In the genomic region with DNA sequence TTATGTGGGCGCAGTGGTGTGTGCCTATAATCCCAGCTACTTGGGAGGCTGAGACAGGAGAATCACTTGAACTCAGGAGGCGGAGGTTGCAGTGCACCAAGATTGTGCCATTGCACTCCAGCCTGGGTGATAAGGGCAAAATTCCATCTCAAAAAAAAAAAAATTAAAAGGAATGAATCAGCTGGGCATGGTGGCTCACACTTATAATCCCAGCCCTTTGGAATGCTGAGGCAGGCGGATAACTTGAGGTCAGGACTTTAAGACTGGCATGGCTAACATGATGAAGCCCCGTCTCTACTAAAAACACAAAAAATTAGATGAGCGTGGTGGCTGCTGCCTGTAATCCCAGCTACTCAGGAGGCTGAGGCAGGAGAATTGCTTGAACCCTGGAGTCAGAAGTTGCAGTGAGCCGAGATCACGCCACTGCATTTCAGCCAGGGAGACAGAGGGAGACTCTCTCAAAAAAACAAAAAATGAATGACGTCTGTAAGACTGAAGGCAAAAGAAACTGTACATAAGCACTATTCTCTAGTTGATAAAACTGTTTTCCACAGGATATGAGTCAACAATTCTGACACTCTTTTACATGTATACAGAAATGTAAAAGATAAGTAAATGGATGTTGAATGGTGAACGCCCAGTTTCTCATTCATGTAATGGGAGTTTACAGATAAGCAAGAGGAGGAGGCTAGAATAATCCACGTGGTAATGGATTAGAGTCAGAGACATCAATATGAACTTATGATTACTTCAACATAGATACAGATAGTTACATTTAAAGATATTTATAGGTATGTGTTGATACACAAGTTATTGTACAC, we compare ENCODE assay signal across 11 cellular contexts. TPM values are rescaled to one million over a fixed set of nuclear protein-coding genes. Genes with fewer than 3 reads are reported as not detected.
DNase-seq lines count a peak whose midpoint lies in the region; ATAC-seq lines count a peak whose summit lies in the region.
"Had no signal": no experiment of that assay in that cellular context is flagged by ENCODE, and none has a peak within 500 bp of the region (broad histone marks: within the 10 kb centered on the region; RNA-seq: fewer than 3 reads in every experiment).

No MANE protein-coding gene starts in this region.

- H3K27ac Mint-ChIP-seq in activated naive CD8-positive, alpha-beta T cell treated with anti-CD3 and anti-CD28 coated beads for 36 hours, result peak overlapping the region; percentile 84

- H3K4me3 Mint-ChIP-seq in activated naive CD8-positive, alpha-beta T cell treated with anti-CD3 and anti-CD28 coated beads for 36 hours, result no peak overlapping the region

- peaks cover 54% of the 10 kb centered on the region for H3K36me3 Mint-ChIP-seq in activated naive CD8-positive, alpha-beta T cell treated with anti-CD3 and anti-CD28 coated beads for 36 hours

- ATAC-seq in HG02798 (IDR thresholded peaks at IDR 0.05; ENCODE audit: poor library complexity, unreplicated experiment), result no peak

- H3K27me3 Mint-ChIP-seq in activated naive CD8-positive, alpha-beta T cell treated with anti-CD3 and anti-CD28 coated beads for 36 hours, result no peaks in the 10 kb centered on the region

- peaks cover 12% of the 10 kb centered on the region for H3K9me3 Mint-ChIP-seq in activated naive CD8-positive, alpha-beta T cell treated with anti-CD3 and anti-CD28 coated beads for 36 hours

- DNase-seq in EH (ENCODE audit: low read depth) (peak; percentile 15), NCI-H226 (peak; percentile 94), iris pigment epithelial cell (ENCODE audit: low read depth) (peak; percentile 91), HuH-7 (ENCODE audit: low spot score) (no peak), NK-92 (lab: John Stamatoyannopoulos, UW; ENCODE audit: unreplicated experiment) (no peak), NCI-H2171 (lab: John Stamatoyannopoulos, UW) (no peak)
- no peak for DNase-seq in activated naive CD8-positive, alpha-beta T cell treated with anti-CD3 and anti-CD28 coated beads for 36 hours
- DNase-seq: NCI-H1417 treated with DMSO at 0.1 percent for 48 hours had no signal

- peaks cover 61% of the 10 kb centered on the region for H3K4me1 Mint-ChIP-seq in activated naive CD8-positive, alpha-beta T cell treated with anti-CD3 and anti-CD28 coated beads for 36 hours

RNA-seq across cellular contexts. Expression of a gene that starts 22.2 kb away (rescaled TPM):
- total RNA-seq in activated naive CD8-positive, alpha-beta T cell treated with anti-CD3 and anti-CD28 coated beads for 36 hours, result 10 to 100 TPM; 23.5 to 24.3 TPM

RNA-seq across cellular contexts. Expression of a gene that starts 35.5 kb away (rescaled TPM):
- 1 to 10 TPM; 6.3 to 7.4 TPM for total RNA-seq in activated naive CD8-positive, alpha-beta T cell treated with anti-CD3 and anti-CD28 coated beads for 36 hours
- total RNA-seq: renal cortical epithelial cell, temporal lobe had no signal

Comparison
In these comparisons a context has a peak if more than half of its experiments do, and no peak if none do; other contexts are left out.
1. DNase-seq: peak in EH (single experiment), NCI-H226 (single experiment) and iris pigment epithelial cell (single experiment); none in activated naive CD8-positive, alpha-beta T cell treated with anti-CD3 and anti-CD28 coated beads for 36 hours (single experiment), HuH-7 (single experiment), NK-92 (single experiment) and NCI-H2171 (single experiment).